Comparison of ENCODE assay signal across 21 cellular contexts in genomic region chr4:87123241-87123640, GRCh38.
DNase-seq lines count a peak whose midpoint lies in the region; ATAC-seq, FAIRE-seq and TF ChIP-seq lines count a peak whose summit lies in the region.
"Had no signal": no experiment of that assay in that cellular context is flagged by ENCODE, and none has a peak within 500 bp of the region (broad histone marks: within the 10 kb centered on the region; RNA-seq: fewer than 3 reads in every experiment).

No MANE protein-coding gene starts in this region.

- H3K23ac ChIP-seq in mesenchymal stem cell (ENCODE audit: low read length in 2 of 2): no peak overlapping the region

- no peaks in the 10 kb centered on the region for H3K9me3 Mint-ChIP-seq in stimulated activated effector memory CD8-positive, alpha-beta T cell treated with anti-CD3 and anti-CD28 coated beads, Interleukin-12 subunit alpha, Interleukin-12 subunit beta, amount 100 ng/mL, for 72 hours
- H3K9me3 Mint-ChIP-seq: GM23338, H9 had no signal

- H4K8ac ChIP-seq in mesenchymal stem cell (ENCODE audit: low read length): no peak overlapping the region

- peaks cover 0 to 91% (median 7%) of the 10 kb centered on the region in 11 experiments; a peak in 12 of 22 replicates for H4K20me1 ChIP-seq in BLaER1 treated with 17β-estradiol and CSF1 and Interleukin-3, amounts not matched to agents 10 nM and 100 nM

- H3K27me3 ChIP-seq in BLaER1 treated with 17β-estradiol and CSF1 and Interleukin-3, amounts not matched to agents 10 nM and 100 nM: no peaks in the 10 kb centered on the region
- H3K27me3 ChIP-seq in mesenchymal stem cell (ENCODE audit: control insufficient read depth in 1 of 2, insufficient read depth in 1 of 2, low read length in 2 of 2) (no peaks in the 10 kb centered on the region), stomach smooth muscle (ENCODE audit: control insufficient read depth in 1 of 2, insufficient read depth in 2 of 2, low read length in 2 of 2) (no peaks in the 10 kb centered on the region)

- whole genome bisulfite sequencing in mesenchymal stem cell: 92% methylated on average over 4 of the region's 4 CpGs

- no peak for FAIRE-seq in HTR-8/SVneo (lab: Jason Lieb, UNC)
- FAIRE-seq: GM18507 had no signal

- peaks cover 0 to 19% (median 3%) of the 10 kb centered on the region in 11 experiments; a peak in 6 of 22 replicates for H3K9me3 ChIP-seq in BLaER1 treated with 17β-estradiol and CSF1 and Interleukin-3, amounts not matched to agents 10 nM and 100 nM (replicated peaks in 1 of 11)
- H3K9me3 ChIP-seq in mesenchymal stem cell (ENCODE audit: control insufficient read depth, low read length): no peaks in the 10 kb centered on the region
- no peaks in the 10 kb centered on the region for H3K9me3 ChIP-seq in stomach smooth muscle (ENCODE audit: control insufficient read depth in 2 of 2, low read length in 2 of 2)

- peaks cover 79% of the 10 kb centered on the region for H3K36me3 Mint-ChIP-seq in stimulated activated effector memory CD8-positive, alpha-beta T cell treated with anti-CD3 and anti-CD28 coated beads, Interleukin-12 subunit alpha, Interleukin-12 subunit beta, amount 100 ng/mL, for 72 hours

- no peak for TF ChIP-seq CTCF in VCaP (conservative IDR thresholded peaks at IDR 0.05)

- peak overlapping the region in 6 of 11 experiments; percentile 26 to 62 (median 47); a peak in 10 of 22 replicates for H3K9ac ChIP-seq in BLaER1 treated with 17β-estradiol and CSF1 and Interleukin-3, amounts not matched to agents 10 nM and 100 nM
- H3K9ac ChIP-seq in mesenchymal stem cell (ENCODE audit: low read length): no peak overlapping the region
- no peak overlapping the region for H3K9ac ChIP-seq in stomach smooth muscle (ENCODE audit: low read length in 2 of 2)

- no peak overlapping the region for H3K27ac Mint-ChIP-seq in stimulated activated effector memory CD8-positive, alpha-beta T cell treated with anti-CD3 and anti-CD28 coated beads, Interleukin-12 subunit alpha, Interleukin-12 subunit beta, amount 100 ng/mL, for 72 hours
- H3K27ac Mint-ChIP-seq: B cell, GM23338 had no signal

- no peak overlapping the region for H3K4me3 Mint-ChIP-seq in stimulated activated effector memory CD8-positive, alpha-beta T cell treated with anti-CD3 and anti-CD28 coated beads, Interleukin-12 subunit alpha, Interleukin-12 subunit beta, amount 100 ng/mL, for 72 hours
- H3K4me3 Mint-ChIP-seq: B cell, GM23338, H9 had no signal

- ATAC-seq in HG02588 (IDR thresholded peaks at IDR 0.05; ENCODE audit: unreplicated experiment): no peak
- no peak for ATAC-seq in stimulated activated effector memory CD8-positive, alpha-beta T cell treated with anti-CD3 and anti-CD28 coated beads, Interleukin-12 subunit alpha, Interleukin-12 subunit beta, amount 100 ng/mL, for 72 hours
- ATAC-seq: GM23338 had no signal

- no peak overlapping the region for H2BK15ac ChIP-seq in mesenchymal stem cell (ENCODE audit: low read depth, poor library complexity, severe bottlenecking)

- no peak overlapping the region for H2BK120ac ChIP-seq in mesenchymal stem cell (ENCODE audit: low read depth, low read length)

- no peak overlapping the region for H3K14ac ChIP-seq in mesenchymal stem cell (ENCODE audit: low read length in 2 of 2)

- no peak overlapping the region for H2BK12ac ChIP-seq in mesenchymal stem cell (ENCODE audit: low read length in 2 of 2)

- peak overlapping the region; percentile 49 for H2AK5ac ChIP-seq in mesenchymal stem cell (ENCODE audit: low read length, severe bottlenecking)

- H2BK5ac ChIP-seq in mesenchymal stem cell (ENCODE audit: low read depth, low read length, poor library complexity, severe bottlenecking): no peak overlapping the region

- H3K79me1 ChIP-seq in mesenchymal stem cell (replicated peaks; ENCODE audit: low read length, poor library complexity, severe bottlenecking): peaks cover 9% of the 10 kb centered on the region

- H2AFZ ChIP-seq in mesenchymal stem cell (ENCODE audit: low read depth, low read length): no peak overlapping the region
- H2AFZ ChIP-seq: GM23338 had no signal

- peaks cover 23% of the 10 kb centered on the region for H3K4me1 Mint-ChIP-seq in stimulated activated effector memory CD8-positive, alpha-beta T cell treated with anti-CD3 and anti-CD28 coated beads, Interleukin-12 subunit alpha, Interleukin-12 subunit beta, amount 100 ng/mL, for 72 hours

- peak overlapping the region in 8 of 11 experiments; percentile 29 to 87 (median 79); a peak in 15 of 22 replicates for H3K27ac ChIP-seq in BLaER1 treated with 17β-estradiol and CSF1 and Interleukin-3, amounts not matched to agents 10 nM and 100 nM
- H3K27ac ChIP-seq in VCaP: peak overlapping the region; percentile 88
- no peak overlapping the region for H3K27ac ChIP-seq in mesenchymal stem cell (ENCODE audit: low read length, poor library complexity, severe bottlenecking)
- H3K27ac ChIP-seq in stomach smooth muscle (ENCODE audit: low read length): peak overlapping the region; percentile 46

- H3K4me2 ChIP-seq in BLaER1 treated with 17β-estradiol and CSF1 and Interleukin-3, amounts not matched to agents 10 nM and 100 nM: peak overlapping the region in 9 of 11 experiments; percentile 63 to 80 (median 67); a peak in 14 of 22 replicates
- H3K4me2 ChIP-seq in mesenchymal stem cell (ENCODE audit: low read length, poor library complexity, severe bottlenecking): no peak overlapping the region
- H3K4me2 ChIP-seq: GM23338 had no signal

- H3K4me3 ChIP-seq in BLaER1 treated with 17β-estradiol and CSF1 and Interleukin-3, amounts not matched to agents 10 nM and 100 nM: no peak overlapping the region
- H3K4me3 ChIP-seq in mesenchymal stem cell (ENCODE audit: insufficient read depth in 1 of 2, low read depth in 1 of 2, low read length in 2 of 2): no peak overlapping the region
- no peak overlapping the region for H3K4me3 ChIP-seq in stomach smooth muscle (ENCODE audit: low read length in 2 of 2)
- H3K4me3 ChIP-seq: GM23338 had no signal

- peaks cover 43 to 65% (median 56%) of the 10 kb centered on the region in 10 experiments for H3K4me1 ChIP-seq in BLaER1 treated with 17β-estradiol and CSF1 and Interleukin-3, amounts not matched to agents 10 nM and 100 nM
- H3K4me1 ChIP-seq in mesenchymal stem cell (ENCODE audit: control insufficient read depth, insufficient read depth, low read depth, low read length) (peaks cover 24% of the 10 kb centered on the region), stomach smooth muscle (ENCODE audit: control insufficient read depth, insufficient read depth, low read length) (peaks cover 40% of the 10 kb centered on the region)

- DNase-seq in mesenchymal stem cell: no peak
- no peak for DNase-seq in stimulated activated effector memory CD8-positive, alpha-beta T cell treated with anti-CD3 and anti-CD28 coated beads, Interleukin-12 subunit alpha, Interleukin-12 subunit beta, amount 100 ng/mL, for 72 hours (ENCODE audit: low spot score in 2 of 2)
- no peak for DNase-seq in HTR-8/SVneo (ENCODE audit: insufficient read length, low spot score)
- DNase-seq: DMS53, H9, KBM-7, NCI-H1105 treated with DMSO at 0.1 percent for 48 hours, NCI-H146, NCI-H1930, NCI-H2107, NCI-H446 treated with DMSO at 0.1 percent for 48 hours, NCI-H526, RPMI8226, SHP77 had no signal

- H3K18ac ChIP-seq in mesenchymal stem cell (ENCODE audit: low read depth in 1 of 2, low read length in 2 of 2): no peak overlapping the region

- H3K36me3 ChIP-seq in BLaER1 treated with 17β-estradiol and CSF1 and Interleukin-3, amounts not matched to agents 10 nM and 100 nM: peaks cover 88 to 100% (median 93%) of the 10 kb centered on the region in 11 experiments
- H3K36me3 ChIP-seq in mesenchymal stem cell (ENCODE audit: control insufficient read depth in 1 of 2, insufficient read depth in 2 of 2, low read depth in 1 of 2, low read length in 2 of 2): peaks cover 13 to 41% of the 10 kb centered on the region in 2 experiments
- H3K36me3 ChIP-seq in stomach smooth muscle (ENCODE audit: control insufficient read depth in 2 of 2, insufficient read depth in 2 of 2, low read length in 2 of 2): peaks cover 23 to 28% of the 10 kb centered on the region in 2 donors

- no peak overlapping the region for H4K91ac ChIP-seq in mesenchymal stem cell (ENCODE audit: low read length)

- no peak overlapping the region for H3K4ac ChIP-seq in mesenchymal stem cell (ENCODE audit: low read depth in 1 of 2, low read length in 2 of 2)

Comparison
In these comparisons a context has a peak if more than half of its experiments do, and no peak if none do; other contexts are left out.
1. H3K9ac ChIP-seq: peak in BLaER1 treated with 17β-estradiol and CSF1 and Interleukin-3, amounts not matched to agents 10 nM and 100 nM (6 of 11); none in mesenchymal stem cell (single experiment) and stomach smooth muscle (0 of 2).